22 cellular contexts compared by ENCODE assay signal in genomic region chr15:55687792-55688191, GRCh38. TPM values are rescaled to one million over a fixed set of nuclear protein-coding genes. Genes with fewer than 3 reads are reported as not detected.
DNase-seq lines count a peak whose midpoint lies in the region; ATAC-seq and TF ChIP-seq lines count a peak whose summit lies in the region.
"Had no signal": no experiment of that assay in that cellular context is flagged by ENCODE, and none has a peak within 500 bp of the region (broad histone marks: within the 10 kb centered on the region; RNA-seq: fewer than 3 reads in every experiment).

No MANE protein-coding gene starts in this region.

- ATAC-seq in Right ventricle myocardium superior (ENCODE audit: poor library complexity): no peak
- ATAC-seq: SK-N-SH treated with all-trans-retinoic acid at 6 μM for 48 hours, T-cell had no signal

- no peaks in the 10 kb centered on the region for H3K9me3 ChIP-seq in WERI-Rb-1 (ENCODE audit: severe bottlenecking)
- H3K9me3 ChIP-seq in mesodermal cell (ENCODE audit: control insufficient read depth, low read length): no peaks in the 10 kb centered on the region
- H3K9me3 ChIP-seq in tibial artery: no peaks in the 10 kb centered on the region
- H3K9me3 ChIP-seq: BLaER1 treated with 17β-estradiol and CSF1 and Interleukin-3, amounts not matched to agents 10 nM and 100 nM had no signal

- H3K27me3 ChIP-seq in WERI-Rb-1 (ENCODE audit: insufficient read depth, low read depth, severe bottlenecking) (no peaks in the 10 kb centered on the region), tibial artery (no peaks in the 10 kb centered on the region)
- H3K27me3 ChIP-seq: BLaER1 treated with 17β-estradiol and CSF1 and Interleukin-3, amounts not matched to agents 10 nM and 100 nM had no signal

- H3K4me3 ChIP-seq in WERI-Rb-1 (ENCODE audit: low read depth, low read length): no peak overlapping the region
- H3K4me3 ChIP-seq in mesodermal cell (ENCODE audit: extremely low read depth, insufficient read depth, low read length, poor library complexity, severe bottlenecking): no peak overlapping the region
- H3K4me3 ChIP-seq in tibial artery: no peak overlapping the region
- H3K4me3 ChIP-seq: BLaER1 treated with 17β-estradiol and CSF1 and Interleukin-3, amounts not matched to agents 10 nM and 100 nM had no signal

- TF ChIP-seq CTCF in WERI-Rb-1 (IDR thresholded peaks at IDR 0.05; ENCODE audit: low read depth, low read length) (no peak), tibial artery (IDR thresholded peaks at IDR 0.05) (no peak)

- WGBS in mesodermal cell (ENCODE audit: insufficient coverage in 2 of 2), 2 experiments: 87 to 89% methylated on average over 6 of the region's 6 CpGs

- peaks cover 19% of the 10 kb centered on the region for H3K4me1 ChIP-seq in mesodermal cell (ENCODE audit: control insufficient read depth, insufficient read depth, low read length, poor library complexity, severe bottlenecking)
- no peaks in the 10 kb centered on the region for H3K4me1 ChIP-seq in tibial artery

- intact Hi-C loops in Right ventricle myocardium superior (cut with DNase I): no loop called here
- intact Hi-C loops in tibial artery (cut with DNase I; ENCODE audit: low total_unique reads): no loop called here

- DNase-seq in DMS 273 (lab: John Stamatoyannopoulos, UW; ENCODE audit: unreplicated experiment) (peak; percentile 10), DMS 273 treated with DMSO at 0.1 percent for 48 hours (lab: John Stamatoyannopoulos, UW) (no peak), WERI-Rb-1 (no peak), Right ventricle myocardium superior (no peak), NCI-H2171 treated with DMSO at 0.1 percent for 48 hours (lab: John Stamatoyannopoulos, UW) (no peak), NCI-H1105 (lab: John Stamatoyannopoulos, UW) (no peak), tibial artery (no peak)
- DNase-seq: ACHN; CD4-positive, alpha-beta memory T cell; DND-41; NCI-H1417; NCI-H187; NCI-H69; NK-92 treated with Interleukin-12 subunit alpha and Interleukin-12 subunit beta, amount 100 ng/mL, for 24 hours; SIG-M5; T-cell had no signal

- H3K36me3 ChIP-seq in WERI-Rb-1: no peaks in the 10 kb centered on the region
- H3K36me3 ChIP-seq in mesodermal cell (ENCODE audit: control insufficient read depth, insufficient read depth, low read length): peaks cover 67% of the 10 kb centered on the region
- no peaks in the 10 kb centered on the region for H3K36me3 ChIP-seq in tibial artery
- H3K36me3 ChIP-seq: BLaER1 treated with 17β-estradiol and CSF1 and Interleukin-3, amounts not matched to agents 10 nM and 100 nM had no signal

- H3K27ac ChIP-seq in WERI-Rb-1 (peak overlapping the region; percentile 45), mesodermal cell (ENCODE audit: low read depth, low read length, severe bottlenecking) (peak overlapping the region; percentile 61), tibial artery (no peak overlapping the region)
- H3K27ac ChIP-seq: 22Rv1; BLaER1 treated with 17β-estradiol and CSF1 and Interleukin-3, amounts not matched to agents 10 nM and 100 nM; RWPE1 had no signal

RNA-seq across cellular contexts. Expression of gene PRTG, which starts 55.2 kb away (rescaled TPM):
- 196 TPM for polyA plus RNA-seq in mesodermal cell (2013, experiment 1 of 2)
- polyA plus RNA-seq in mesodermal cell (2013, experiment 2 of 2): 171 TPM
- 0.67 TPM for total RNA-seq in Right ventricle myocardium superior
- total RNA-seq: CD4-positive, alpha-beta memory T cell had no signal
- polyA plus RNA-seq: CD4-positive, alpha-beta memory T cell; IgD-negative memory B cell had no signal

Comparison
In these comparisons a context has a peak if more than half of its experiments do, and no peak if none do; other contexts are left out.
1. H3K27ac ChIP-seq: peak in WERI-Rb-1 (single experiment) and mesodermal cell (single experiment); none in tibial artery (0 of 2).